1 cellular context compared by ENCODE assay signal in the genomic region with DNA sequence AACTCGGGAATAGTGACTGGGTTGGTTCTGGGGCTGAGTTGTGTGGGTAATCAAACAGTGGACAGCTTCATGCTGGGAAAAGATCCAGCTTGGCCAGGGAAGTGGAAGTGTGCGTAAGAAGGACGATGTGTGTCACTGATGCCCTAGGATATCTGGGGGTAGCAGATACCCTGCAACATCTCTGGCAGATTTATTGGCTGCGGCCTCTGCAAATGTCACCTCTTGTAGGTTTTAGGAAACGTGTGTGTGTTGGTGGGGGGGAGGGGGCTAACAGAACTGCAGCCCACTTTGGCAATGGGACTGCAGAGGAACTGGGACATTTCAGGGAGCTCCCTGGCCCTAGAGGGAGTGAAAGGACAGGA.
TF ChIP-seq lines count a peak whose summit lies in the region.

No MANE protein-coding gene starts in this region.

TF ChIP-seq in GM12878, 131 proteins besides CTCF, POLR2A, EP300 and RAD21:
- no peak for TF ChIP-seq RB1 (IDR thresholded peaks at IDR 0.05; ENCODE audit: borderline replicate concordance)
- TF ChIP-seq KLF5 (IDR thresholded peaks at IDR 0.05; ENCODE audit: partially characterized antibody): no peak
- no peak for TF ChIP-seq PML (IDR thresholded peaks at IDR 0.05; ENCODE audit: low read length)
- TF ChIP-seq POLR2AphosphoS2 (IDR thresholded peaks at IDR 0.05; ENCODE audit: low read depth, low read length): no peak
- TF ChIP-seq FOS (IDR thresholded peaks at IDR 0.05; ENCODE audit: borderline replicate concordance, extremely low read depth, insufficient read length): no peak
- no peak for TF ChIP-seq CBX5 (IDR thresholded peaks at IDR 0.05; ENCODE audit: low read depth)
- no peak for TF ChIP-seq HDAC6 (IDR thresholded peaks at IDR 0.05; ENCODE audit: unreplicated experiment)
- TF ChIP-seq PRDM15 (CRISPR knock-in tag; IDR thresholded peaks at IDR 0.05): no peak
- TF ChIP-seq CREB1 (IDR thresholded peaks at IDR 0.05; ENCODE audit: low read depth): no peak
- no peak for TF ChIP-seq CHD4 (IDR thresholded peaks at IDR 0.05)
- TF ChIP-seq IKZF1 (conservative IDR thresholded peaks at IDR 0.05): no peak
- TF ChIP-seq NR2F1 (conservative IDR thresholded peaks at IDR 0.05): no peak
- no peak for TF ChIP-seq KDM1A (IDR thresholded peaks at IDR 0.05; ENCODE audit: borderline replicate concordance)
